In genomic region chr10:79336276-79336675, GRCh38 we compare ENCODE assay signal across 20 cellular contexts. TPM values are rescaled to one million over a fixed set of nuclear protein-coding genes. Genes with fewer than 3 reads are reported as not detected.
A peak's percentile ranks its signal among the peaks of the same experiment; 100 is the strongest.
DNase-seq lines count a peak whose midpoint lies in the region; ATAC-seq and TF ChIP-seq lines count a peak whose summit lies in the region.
"Had no signal": no experiment of that assay in that cellular context is flagged by ENCODE, and none has a peak within 500 bp of the region (broad histone marks: within the 10 kb centered on the region; RNA-seq: fewer than 3 reads in every experiment).

No MANE protein-coding gene starts in this region.

- H3K9me3 ChIP-seq in IMR-90 (ENCODE audit: control insufficient read depth, insufficient read depth, low read length) (no peaks in the 10 kb centered on the region), neuronal stem cell (replicated peaks in 1 of 2; ENCODE audit: control insufficient read depth in 2 of 2, insufficient read depth in 1 of 2, low read depth in 1 of 2, low read length in 2 of 2) (peaks cover 0 to 3% of the 10 kb centered on the region in 2 donors)

- H3K36me3 Mint-ChIP-seq in CD14-positive monocyte: peaks cover 0 to 3% of the 10 kb centered on the region in 2 donors
- no peaks in the 10 kb centered on the region for H3K36me3 Mint-ChIP-seq in dendritic cell treated with granulocyte-macrophage colony-stimulating factor and Interleukin-4, amounts not matched to agents 40 ng/mL and 50 ng/mL, for 4 days (ENCODE audit: low read depth)
- H3K36me3 Mint-ChIP-seq in activated CD8-positive, alpha-beta T cell treated with anti-CD3 and anti-CD28 coated beads, Interleukin-2, amount 10 ng/mL, durations not matched to agents 7 days and 5 days (ENCODE audit: low read depth): peaks cover 2% of the 10 kb centered on the region

- ATAC-seq in IMR-90 (ENCODE audit: low read depth) (no peak), HG02852 (IDR thresholded peaks at IDR 0.05; ENCODE audit: unreplicated experiment) (no peak), GM18907 (IDR thresholded peaks at IDR 0.05; ENCODE audit: unreplicated experiment) (no peak)
- ATAC-seq in activated CD8-positive, alpha-beta T cell treated with anti-CD3 and anti-CD28 coated beads, Interleukin-2, amount 10 ng/mL, durations not matched to agents 7 days and 5 days: no peak
- ATAC-seq: natural killer cell treated with Interleukin-12 subunit alpha and Interleukin-12 subunit beta and Interleukin-15 and Interleukin-18, amount 100 ng/mL, for 72 hours had no signal

- peaks cover 19% of the 10 kb centered on the region for H3K4me1 Mint-ChIP-seq in CD14-positive monocyte
- H3K4me1 Mint-ChIP-seq in dendritic cell treated with granulocyte-macrophage colony-stimulating factor and Interleukin-4, amounts not matched to agents 40 ng/mL and 50 ng/mL, for 4 days (ENCODE audit: low read depth): peaks cover 38% of the 10 kb centered on the region
- peaks cover 12% of the 10 kb centered on the region for H3K4me1 Mint-ChIP-seq in activated CD8-positive, alpha-beta T cell treated with anti-CD3 and anti-CD28 coated beads, Interleukin-2, amount 10 ng/mL, durations not matched to agents 7 days and 5 days (ENCODE audit: low read depth)

- H2BK5ac ChIP-seq in IMR-90 (ENCODE audit: low read depth, low read length, poor library complexity, severe bottlenecking) (peak overlapping the region; percentile 71), neuronal stem cell (ENCODE audit: low read length) (no peak overlapping the region)

- H4K91ac ChIP-seq in IMR-90 (ENCODE audit: insufficient read depth, low read depth, low read length) (peak overlapping the region; percentile 38; the same call in 1 of the 2 replicates), neuronal stem cell (ENCODE audit: low read depth, low read length, poor library complexity) (no peak overlapping the region)

- H2AFZ ChIP-seq in IMR-90 (replicated peaks; ENCODE audit: low read length, poor library complexity) (peak overlapping the region; percentile 71), neuronal stem cell (ENCODE audit: low read length) (peak overlapping the region; percentile 19)

- peaks cover 3 to 7% (median 5%) of the 10 kb centered on the region in 3 donors for H3K27me3 Mint-ChIP-seq in CD14-positive monocyte (ENCODE audit: low read depth in 3 of 3)
- H3K27me3 Mint-ChIP-seq in dendritic cell treated with granulocyte-macrophage colony-stimulating factor and Interleukin-4, amounts not matched to agents 40 ng/mL and 50 ng/mL, for 4 days: peaks cover 3% of the 10 kb centered on the region
- H3K27me3 Mint-ChIP-seq in activated CD8-positive, alpha-beta T cell treated with anti-CD3 and anti-CD28 coated beads, Interleukin-2, amount 10 ng/mL, durations not matched to agents 7 days and 5 days (ENCODE audit: low read depth): no peaks in the 10 kb centered on the region
- H3K27me3 Mint-ChIP-seq: natural killer cell treated with Interleukin-12 subunit alpha and Interleukin-12 subunit beta and Interleukin-15 and Interleukin-18, amount 100 ng/mL, for 72 hours had no signal

- peak overlapping the region; percentile 98 for H2BK120ac ChIP-seq in IMR-90 (ENCODE audit: low read depth, low read length)
- no peak overlapping the region for H2BK120ac ChIP-seq in neuronal stem cell (ENCODE audit: low read depth, low read length)

- TF ChIP-seq CTCF in CD14-positive monocyte (IDR thresholded peaks at IDR 0.05): no peak
- no peak for TF ChIP-seq CTCF in IMR-90 (conservative IDR thresholded peaks at IDR 0.05; ENCODE audit: low read depth, low read length)
- no peak for TF ChIP-seq CTCF in RWPE1 (conservative IDR thresholded peaks at IDR 0.05; ENCODE audit: low read depth)

- H3K27me3 ChIP-seq in IMR-90 (ENCODE audit: control insufficient read depth, insufficient read depth, low read length): no peaks in the 10 kb centered on the region
- H3K27me3 ChIP-seq in neuronal stem cell (ENCODE audit: control insufficient read depth in 3 of 3, insufficient read depth in 3 of 3, low read depth in 1 of 3, low read length in 3 of 3): peaks cover 0 to 27% (median 0%) of the 10 kb centered on the region in 3 experiments

- H3K9ac ChIP-seq in IMR-90 (ENCODE audit: low read depth, low read length) (no peak overlapping the region), neuronal stem cell (ENCODE audit: low read depth, low read length, poor library complexity) (no peak overlapping the region)

- H3K36me3 ChIP-seq in IMR-90 (ENCODE audit: control insufficient read depth, insufficient read depth, low read length): no peaks in the 10 kb centered on the region
- H3K36me3 ChIP-seq in neuronal stem cell (replicated peaks in 1 of 2; ENCODE audit: control insufficient read depth in 2 of 2, insufficient read depth in 2 of 2, low read length in 2 of 2): no peaks in the 10 kb centered on the region

- H3K9me3 Mint-ChIP-seq in CD14-positive monocyte: peaks cover 0 to 7% (median 3%) of the 10 kb centered on the region in 7 donors
- H3K9me3 Mint-ChIP-seq in dendritic cell treated with granulocyte-macrophage colony-stimulating factor and Interleukin-4, amounts not matched to agents 40 ng/mL and 50 ng/mL, for 4 days: no peaks in the 10 kb centered on the region
- no peaks in the 10 kb centered on the region for H3K9me3 Mint-ChIP-seq in activated CD8-positive, alpha-beta T cell treated with anti-CD3 and anti-CD28 coated beads, Interleukin-2, amount 10 ng/mL, durations not matched to agents 7 days and 5 days (ENCODE audit: insufficient read depth)
- H3K9me3 Mint-ChIP-seq: CD8-positive, alpha-beta memory T cell; natural killer cell treated with Interleukin-12 subunit alpha and Interleukin-12 subunit beta and Interleukin-15 and Interleukin-18, amount 100 ng/mL, for 72 hours had no signal

- H2AK9ac ChIP-seq in IMR-90 (replicated peaks; ENCODE audit: low read depth, low read length, poor library complexity): peak overlapping the region; percentile 7

- CTCF ChIA-PET in IMR-90 (lab: Yijun Ruan, JAX): interaction anchor here (0.6 kb wide), 1 partner anchor 430 kb away, joined by 7 read pairs; no protein-coding TSS in a partner anchor
- CTCF ChIA-PET in activated CD8-positive, alpha-beta T cell treated with anti-CD3 and anti-CD28 coated beads, Interleukin-2, amount 10 ng/mL, durations not matched to agents 7 days and 5 days (lab: Charles Lee): interaction anchor here (1.1 to 9.0 kb wide), 2 partner anchors 10 to 16 kb away, joined by 6 to 73 read pairs; partner anchors contain the start of gene PPIF
- CTCF ChIA-PET in RWPE1 (lab: Yijun Ruan, JAX): no interaction called here

- no peak for TF ChIP-seq RAD21 in IMR-90 (IDR thresholded peaks at IDR 0.05; ENCODE audit: low read length)

- no peak overlapping the region; a peak in 1 of 4 replicates for H4K8ac ChIP-seq in IMR-90 (ENCODE audit: low read depth in 2 of 2, low read length in 2 of 2)
- H4K8ac ChIP-seq in neuronal stem cell (ENCODE audit: low read depth, low read length): no peak overlapping the region

- no peak overlapping the region for H3K4me3 Mint-ChIP-seq in CD14-positive monocyte
- no peak overlapping the region for H3K4me3 Mint-ChIP-seq in dendritic cell treated with granulocyte-macrophage colony-stimulating factor and Interleukin-4, amounts not matched to agents 40 ng/mL and 50 ng/mL, for 4 days
- H3K4me3 Mint-ChIP-seq in activated CD8-positive, alpha-beta T cell treated with anti-CD3 and anti-CD28 coated beads, Interleukin-2, amount 10 ng/mL, durations not matched to agents 7 days and 5 days: no peak overlapping the region
- H3K4me3 Mint-ChIP-seq: CD8-positive, alpha-beta memory T cell; natural killer cell treated with Interleukin-12 subunit alpha and Interleukin-12 subunit beta and Interleukin-15 and Interleukin-18, amount 100 ng/mL, for 72 hours had no signal

- no peak overlapping the region for H3K4me2 ChIP-seq in IMR-90 (ENCODE audit: low read depth, low read length)
- no peak overlapping the region for H3K4me2 ChIP-seq in neuronal stem cell (ENCODE audit: insufficient read depth, low read length, poor library complexity, severe bottlenecking)

- H2AK5ac ChIP-seq in IMR-90 (ENCODE audit: low read depth, low read length) (peak overlapping the region; percentile 92; the same call in 1 of the 2 replicates), neuronal stem cell (ENCODE audit: low read depth, low read length) (no peak overlapping the region)

- TF ChIP-seq POLR2A in IMR-90 (IDR thresholded peaks at IDR 0.05; ENCODE audit: low read depth, low read length): no peak

- H3K4me3 ChIP-seq in IMR-90 (ENCODE audit: insufficient read depth, low read depth, low read length) (no peak overlapping the region), neuronal stem cell (ENCODE audit: low read length in 2 of 2) (no peak overlapping the region)

- H4K20me1 ChIP-seq in IMR-90 (ENCODE audit: insufficient read depth, low read length): no peaks in the 10 kb centered on the region

- H2BK12ac ChIP-seq in neuronal stem cell (ENCODE audit: low read length): no peak overlapping the region

- DNase-seq in CD14-positive monocyte (ENCODE audit: low spot score) (no peak), IMR-90 (no peak), neuronal stem cell (ENCODE audit: low spot score) (no peak), RWPE1 (ENCODE audit: low spot score) (no peak)
- no peak for DNase-seq in activated CD8-positive, alpha-beta T cell treated with anti-CD3 and anti-CD28 coated beads, Interleukin-2, amount 10 ng/mL, durations not matched to agents 7 days and 5 days
- DNase-seq: activated CD4-positive, CD25-positive, alpha-beta regulatory T cell treated with anti-CD3 and anti-CD28 coated beads, Interleukin-2, amount 50 U/mL, for 72 hours; activated effector memory CD4-positive, alpha-beta T cell treated with Interleukin-2 at 50 U/mL for 16 hours; CD8-positive, alpha-beta memory T cell; GOT3; KBM-7; MV-4-11; NCI-H524; OCI-M1; SIG-M5; T-helper 9 cell; trophoblast cell had no signal

- H3K14ac ChIP-seq in IMR-90 (replicated peaks; ENCODE audit: low read depth, low read length) (no peak overlapping the region), neuronal stem cell (ENCODE audit: low read length) (no peak overlapping the region)

- H3K79me1 ChIP-seq in IMR-90 (ENCODE audit: low read depth in 1 of 2, low read length in 2 of 2): no peaks in the 10 kb centered on the region; a peak in 1 of 4 replicates
- H3K79me1 ChIP-seq in neuronal stem cell (ENCODE audit: low read depth, low read length): no peaks in the 10 kb centered on the region

- H3K23ac ChIP-seq in IMR-90 (ENCODE audit: low read depth, low read length) (no peak overlapping the region), neuronal stem cell (ENCODE audit: low read depth, low read length, poor library complexity) (no peak overlapping the region)

- in situ Hi-C loops in IMR-90 (cut with MboI; ENCODE audit: low sequenced_read_pairs): no loop called here

- H3K9me1 ChIP-seq in IMR-90 (ENCODE audit: insufficient read depth, low read length): peaks cover 15% of the 10 kb centered on the region

- H3K56ac ChIP-seq in IMR-90 (ENCODE audit: extremely low read depth, insufficient read depth, low read length): no peak overlapping the region

- H3K18ac ChIP-seq in IMR-90 (ENCODE audit: low read depth, low read length) (no peak overlapping the region), neuronal stem cell (ENCODE audit: low read length) (no peak overlapping the region)

- H4K5ac ChIP-seq in IMR-90 (ENCODE audit: low read depth, low read length): no peak overlapping the region; the same call in 1 of the 2 replicates

- H3K4ac ChIP-seq in IMR-90 (ENCODE audit: low read depth, low read length): peak overlapping the region; percentile 98
- H3K4ac ChIP-seq in neuronal stem cell (ENCODE audit: low read length): no peak overlapping the region

- H2BK15ac ChIP-seq in IMR-90 (ENCODE audit: low read depth, low read length) (peak overlapping the region; percentile 52; the same call in 2 of the 3 replicates), neuronal stem cell (ENCODE audit: low read length) (no peak overlapping the region)

- intact Hi-C loops in CD14-positive monocyte (cut with micrococcal nuclease) (no loop called here), IMR-90 (cut with micrococcal nuclease) (no loop called here)
- intact Hi-C loops in dendritic cell treated with granulocyte-macrophage colony-stimulating factor and Interleukin-4, amounts not matched to agents 40 ng/mL and 50 ng/mL, for 4 days (cut with micrococcal nuclease): no loop called here

- no TSS peak for BruUV-seq in IMR-90 (replicated peaks; lab: Mats Ljungman, UMichigan)

- peak overlapping the region; percentile 59 for H2BK20ac ChIP-seq in IMR-90 (ENCODE audit: low read depth, low read length)

- POLR2A ChIA-PET in IMR-90 (lab: Charles Lee; ENCODE audit: unreplicated experiment) (no interaction called here), RWPE1 (lab: Yijun Ruan, JAX; ENCODE audit: low non-redundant PET) (no interaction called here)
- POLR2A ChIA-PET in activated CD8-positive, alpha-beta T cell treated with anti-CD3 and anti-CD28 coated beads, Interleukin-2, amount 10 ng/mL, durations not matched to agents 7 days and 5 days (lab: Charles Lee): interaction anchor here (1.0 kb wide), 1 partner anchor 18 kb away, joined by 3 read pairs; no protein-coding TSS in a partner anchor

- no peak overlapping the region for H3K27ac ChIP-seq in IMR-90 (ENCODE audit: insufficient read depth, low read length)
- H3K27ac ChIP-seq in neuronal stem cell (replicated peaks; ENCODE audit: low read length): no peak overlapping the region
- no peak overlapping the region for H3K27ac ChIP-seq in RWPE1

- H3K4me1 ChIP-seq in IMR-90 (ENCODE audit: control insufficient read depth, insufficient read depth, low read length) (peaks cover 8% of the 10 kb centered on the region; the same call in 1 of the 2 replicates), neuronal stem cell (ENCODE audit: control insufficient read depth in 2 of 2, insufficient read depth in 1 of 2, low read depth in 1 of 2, low read length in 2 of 2) (peaks cover 0 to 4% of the 10 kb centered on the region in 2 donors)

- H3K27ac Mint-ChIP-seq in CD14-positive monocyte: peak overlapping the region in 4 of 7 donors; percentile 5 to 81 (median 33)
- H3K27ac Mint-ChIP-seq in dendritic cell treated with granulocyte-macrophage colony-stimulating factor and Interleukin-4, amounts not matched to agents 40 ng/mL and 50 ng/mL, for 4 days: peak overlapping the region; percentile 78
- H3K27ac Mint-ChIP-seq in activated CD8-positive, alpha-beta T cell treated with anti-CD3 and anti-CD28 coated beads, Interleukin-2, amount 10 ng/mL, durations not matched to agents 7 days and 5 days: no peak overlapping the region

- dilution Hi-C loops in IMR-90 (cut with HindIII; ENCODE audit: low sequenced_read_pairs, unreplicated experiment): no loop called here

- WGBS in IMR-90 (ENCODE audit: extremely low coverage in 2 of 2, insufficient read length in 1 of 2), 2 experiments: no CpG with 5 or more reads among the region's 3 CpGs
- WGBS in neuronal stem cell (ENCODE audit: extremely low coverage in 2 of 2, insufficient read length in 2 of 2, insufficient replicate concordance in 1 of 2), 2 donors: no CpG with 5 or more reads among the region's 3 CpGs

RNA-seq across cellular contexts. Expression of gene PPIF, which starts 11.0 kb away (rescaled TPM):
- 10 to 100 TPM; 36.6 to 52.3 TPM for polyA plus RNA-seq in CD14-positive monocyte
- 29.2 and 29.7 TPM in 2 replicates for total RNA-seq in IMR-90 (2012; rRNA removed)
- polyA plus RNA-seq in IMR-90 (2012; rRNA removed): 127 and 130 TPM in 2 replicates
- polyA plus RNA-seq in IMR-90 (2012; cell fraction: cytosol; rRNA removed): 113 and 150 TPM in 2 replicates
- polyA plus RNA-seq in IMR-90 (2012; cell fraction: nucleus; rRNA removed; ENCODE audit: low replicate concordance): 205 and 248 TPM in 2 replicates
- 42.1 TPM for polyA plus RNA-seq in neuronal stem cell (2013, experiment 1 of 2)
- polyA plus RNA-seq in neuronal stem cell (2013, experiment 2 of 2): 42.3 TPM
- total RNA-seq in activated CD8-positive, alpha-beta T cell treated with anti-CD3 and anti-CD28 coated beads, Interleukin-2, amount 10 ng/mL, durations not matched to agents 7 days and 5 days: 10 to 100 TPM; 74.7 to 77.7 TPM
